Comparison of ENCODE assay signal across 20 cellular contexts in the genomic region with DNA sequence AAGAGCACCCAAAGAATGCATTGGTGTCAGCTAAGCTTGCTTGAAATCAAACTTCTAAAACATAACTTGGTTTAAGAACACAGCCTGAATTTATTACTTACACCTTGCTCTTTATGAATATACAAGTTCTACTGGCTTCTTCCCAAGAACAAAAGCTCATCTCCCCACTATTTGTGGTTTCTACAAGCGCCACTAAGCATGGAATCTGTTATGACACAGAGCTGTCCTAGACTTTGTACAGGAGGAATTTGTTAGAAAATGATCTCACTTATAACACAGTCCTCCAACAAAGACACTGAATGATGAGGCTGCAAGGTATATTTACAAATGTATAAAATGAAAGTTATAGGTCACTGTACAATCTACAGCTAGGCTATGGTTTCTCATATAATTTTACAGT.
DNase-seq lines count a peak whose midpoint lies in the region; ATAC-seq and TF ChIP-seq lines count a peak whose summit lies in the region.
"Had no signal": no experiment of that assay in that cellular context is flagged by ENCODE, and none has a peak within 500 bp of the region (broad histone marks: within the 10 kb centered on the region; RNA-seq: fewer than 3 reads in every experiment).

No MANE protein-coding gene starts in this region.

- H3K27ac Mint-ChIP-seq in osteocyte (ENCODE audit: unreplicated experiment) = peak overlapping the region; percentile 8
- H3K27ac Mint-ChIP-seq: activated CD4-positive, alpha-beta memory T cell treated with anti-CD3 and anti-CD28 coated beads, Interleukin-2, amount 10 ng/mL, durations not matched to agents 7 days and 5 days; activated T-cell treated with anti-CD3 and anti-CD28 coated beads, Interleukin-2, amount 50 U/mL, for 72 hours; B cell; natural killer cell had no signal

- no peaks in the 10 kb centered on the region for H3K27me3 Mint-ChIP-seq in osteocyte (ENCODE audit: unreplicated experiment)
- H3K27me3 Mint-ChIP-seq: activated CD4-positive, alpha-beta memory T cell treated with anti-CD3 and anti-CD28 coated beads, Interleukin-2, amount 10 ng/mL, durations not matched to agents 7 days and 5 days; B cell had no signal

- no peaks in the 10 kb centered on the region for H3K9me3 Mint-ChIP-seq in osteocyte (ENCODE audit: unreplicated experiment)
- H3K9me3 Mint-ChIP-seq: activated CD4-positive, alpha-beta memory T cell treated with anti-CD3 and anti-CD28 coated beads, Interleukin-2, amount 10 ng/mL, durations not matched to agents 7 days and 5 days; activated T-cell treated with anti-CD3 and anti-CD28 coated beads, Interleukin-2, amount 50 U/mL, for 72 hours had no signal

- H3K4me3 Mint-ChIP-seq in osteocyte (ENCODE audit: unreplicated experiment) = no peak overlapping the region
- H3K4me3 Mint-ChIP-seq: activated CD4-positive, alpha-beta memory T cell treated with anti-CD3 and anti-CD28 coated beads, Interleukin-2, amount 10 ng/mL, durations not matched to agents 7 days and 5 days; activated T-cell treated with anti-CD3 and anti-CD28 coated beads, Interleukin-2, amount 50 U/mL, for 72 hours; B cell; natural killer cell had no signal

- no peaks in the 10 kb centered on the region for H3K36me3 ChIP-seq in adipocyte (ENCODE audit: control insufficient read depth, insufficient read depth, low read length, severe bottlenecking)
- H3K36me3 ChIP-seq: lower lobe of right lung had no signal

- no peaks in the 10 kb centered on the region for H3K27me3 ChIP-seq in adipocyte (replicated peaks; ENCODE audit: control insufficient read depth, insufficient read depth, low read length)

- no peaks in the 10 kb centered on the region for H3K36me3 Mint-ChIP-seq in osteocyte (ENCODE audit: unreplicated experiment)
- H3K36me3 Mint-ChIP-seq: natural killer cell had no signal

- peaks cover 45% of the 10 kb centered on the region for H3K4me1 Mint-ChIP-seq in osteocyte (ENCODE audit: unreplicated experiment)
- H3K4me1 Mint-ChIP-seq: activated CD4-positive, alpha-beta memory T cell treated with anti-CD3 and anti-CD28 coated beads, Interleukin-2, amount 10 ng/mL, durations not matched to agents 7 days and 5 days; natural killer cell had no signal

- H3K9me3 ChIP-seq in adipocyte (ENCODE audit: control insufficient read depth, low read length) = no peaks in the 10 kb centered on the region
- H3K9me3 ChIP-seq: lower lobe of right lung, psoas muscle had no signal

- ATAC-seq in HG03045 (IDR thresholded peaks at IDR 0.05; ENCODE audit: unreplicated experiment) (no peak), HG03175 (IDR thresholded peaks at IDR 0.05; ENCODE audit: unreplicated experiment) (no peak)
- ATAC-seq: activated T-cell treated with anti-CD3 and anti-CD28 coated beads, Interleukin-2, amount 50 U/mL, for 72 hours; natural killer cell; psoas muscle had no signal

- H3K4me1 ChIP-seq in adipocyte (ENCODE audit: control insufficient read depth, insufficient read depth, low read length) = peaks cover 71% of the 10 kb centered on the region
- H3K4me1 ChIP-seq: lower lobe of right lung, psoas muscle had no signal

- TF ChIP-seq CTCF in osteocyte (IDR thresholded peaks at IDR 0.05) = no peak

- peak overlapping the region; percentile 54 for H3K4me3 ChIP-seq in adipocyte (ENCODE audit: low read length)
- H3K4me3 ChIP-seq: lower lobe of right lung, psoas muscle, SK-N-MC had no signal

- peak overlapping the region; percentile 59 for H3K9ac ChIP-seq in adipocyte (ENCODE audit: low read length)
- H3K9ac ChIP-seq: KMS-11 had no signal

- peak; percentile 27 for DNase-seq in H4 (ENCODE audit: low spot score)
- peak; percentile 7 for DNase-seq in adipocyte (ENCODE audit: low read depth)
- DNase-seq in fibroblast of peridontal ligament (ENCODE audit: extremely low read depth) = peak; percentile 10
- no peak for DNase-seq in osteocyte (ENCODE audit: extremely low spot score, unreplicated experiment)
- DNase-seq in NCI-H2107 (lab: John Stamatoyannopoulos, UW) = no peak
- DNase-seq in activated CD4-positive, CD25-positive, alpha-beta regulatory T cell (lab: John Stamatoyannopoulos, UW) = no peak
- DNase-seq: activated CD4-positive, alpha-beta memory T cell treated with anti-CD3 and anti-CD28 coated beads, Interleukin-2, amount 10 ng/mL, durations not matched to agents 7 days and 5 days; activated T-cell treated with anti-CD3 and anti-CD28 coated beads, Interleukin-2, amount 50 U/mL, for 72 hours; cortex of kidney; lower lobe of right lung; natural killer cell; NCI-H146; NCI-H510A; psoas muscle; substantia nigra had no signal

Comparison
In these comparisons a context has a peak if more than half of its experiments do, and no peak if none do; other contexts are left out.
1. DNase-seq: peak in H4 (single experiment), adipocyte (single experiment) and fibroblast of peridontal ligament (single experiment); none in osteocyte (single experiment), NCI-H2107 (single experiment) and activated CD4-positive, CD25-positive, alpha-beta regulatory T cell (0 of 4).